Comparison of ENCODE assay signal across 13 cellular contexts in the genomic region with DNA sequence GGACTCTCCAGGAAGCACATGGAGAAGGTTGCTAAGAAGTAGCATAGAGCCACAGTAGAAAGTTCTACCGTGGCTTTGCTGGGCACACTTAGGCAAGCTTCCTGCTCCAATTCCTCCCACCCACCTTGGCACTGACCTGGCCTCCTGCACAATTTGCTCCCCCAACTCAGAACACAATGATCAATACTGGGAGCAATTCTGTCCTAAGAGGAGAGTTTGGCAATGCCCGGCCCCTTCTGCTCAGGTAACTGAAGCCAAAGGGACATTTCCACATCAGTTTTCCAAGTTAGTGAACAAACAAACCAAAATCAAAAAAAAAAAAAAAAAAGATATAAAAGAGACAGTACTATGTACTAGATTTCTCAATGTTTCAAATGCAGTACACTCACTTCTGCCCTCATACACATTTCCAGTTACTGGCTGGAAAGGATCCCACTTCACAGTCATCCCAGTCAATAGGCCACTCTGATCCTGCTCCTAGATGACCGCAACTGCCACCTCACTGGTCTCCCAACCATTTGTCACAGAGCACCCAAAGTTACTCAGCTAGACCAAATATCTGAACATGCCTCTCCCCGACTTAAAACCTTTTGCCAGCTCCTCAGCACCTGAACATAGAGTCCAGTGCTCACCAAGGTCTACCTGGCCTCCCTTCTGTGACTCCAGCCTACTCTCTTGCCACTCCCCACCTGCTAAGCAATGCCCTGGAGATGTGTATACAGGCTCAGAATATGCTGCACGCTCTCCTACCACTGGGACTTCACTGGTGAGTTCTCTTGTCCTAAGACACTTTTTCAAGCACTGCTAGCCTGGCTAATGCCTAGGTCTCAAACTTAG. TPM values are rescaled to one million over a fixed set of nuclear protein-coding genes. Genes with fewer than 3 reads are reported as not detected.
DNase-seq lines count a peak whose midpoint lies in the region; ATAC-seq and TF ChIP-seq lines count a peak whose summit lies in the region.
"Had no signal": no experiment of that assay in that cellular context is flagged by ENCODE, and none has a peak within 500 bp of the region (broad histone marks: within the 10 kb centered on the region; RNA-seq: fewer than 3 reads in every experiment).

No MANE protein-coding gene starts in this region.

- H2AFZ ChIP-seq in Karpas-422 (ENCODE audit: low read length) = no peak overlapping the region

- H3K4me1 ChIP-seq in BLaER1 treated with 17β-estradiol and CSF1 and Interleukin-3, amounts not matched to agents 10 nM and 100 nM = peaks cover 56 to 100% (median 81%) of the 10 kb centered on the region in 10 experiments
- H3K4me1 ChIP-seq in gastrocnemius medialis (peaks cover 86 to 96% of the 10 kb centered on the region in 2 donors), Karpas-422 (ENCODE audit: low read length) (peaks cover 32% of the 10 kb centered on the region)

- H3K4me2 ChIP-seq in BLaER1 treated with 17β-estradiol and CSF1 and Interleukin-3, amounts not matched to agents 10 nM and 100 nM = peak overlapping the region in 10 of 11 experiments; percentile 10 to 100 (median 20); a peak in 13 of 22 replicates
- no peak overlapping the region for H3K4me2 ChIP-seq in Karpas-422 (ENCODE audit: low read depth, low read length, poor library complexity, severe bottlenecking)

- H3K27ac ChIP-seq in BLaER1 treated with 17β-estradiol and CSF1 and Interleukin-3, amounts not matched to agents 10 nM and 100 nM = peak overlapping the region in 2 of 11 experiments; percentile 7 to 8; a peak in 3 of 22 replicates
- H3K27ac ChIP-seq in gastrocnemius medialis (peak overlapping the region; percentile 45 to 71 (median 60)), Karpas-422 (ENCODE audit: low read length) (no peak overlapping the region)

- DNase-seq in amniotic epithelial cell (ENCODE audit: low read depth) (peak; percentile 86), Right ventricle myocardium superior (no peak), gastrocnemius medialis (peak; percentile 33 to 63), NK-92 (lab: John Stamatoyannopoulos, UW; ENCODE audit: unreplicated experiment) (no peak), iPS-NIHi11 (ENCODE audit: low spot score) (no peak), Karpas-422 (no peak)
- DNase-seq: activated CD4-positive, alpha-beta T cell treated with anti-CD3 and anti-CD28 coated beads, Interleukin-2, amount 10 ng/mL, durations not matched to agents 24 days and 14 days; activated naive CD8-positive, alpha-beta T cell treated with anti-CD3 and anti-CD28 coated beads, Interleukin-2, amount 50 U/mL, for 24 hours; CD8-positive, alpha-beta T cell; hippocampal formation had no signal

- peaks cover 98 to 100% (median 100%) of the 10 kb centered on the region in 11 experiments for H4K20me1 ChIP-seq in BLaER1 treated with 17β-estradiol and CSF1 and Interleukin-3, amounts not matched to agents 10 nM and 100 nM
- no peaks in the 10 kb centered on the region for H4K20me1 ChIP-seq in Karpas-422 (ENCODE audit: insufficient read depth, low read depth, low read length)

- no peaks in the 10 kb centered on the region for H3K27me3 ChIP-seq in BLaER1 treated with 17β-estradiol and CSF1 and Interleukin-3, amounts not matched to agents 10 nM and 100 nM
- H3K27me3 ChIP-seq in gastrocnemius medialis (no peaks in the 10 kb centered on the region), Karpas-422 (ENCODE audit: low read length) (no peaks in the 10 kb centered on the region)

- no peak for TF ChIP-seq POLR2A in gastrocnemius medialis (IDR thresholded peaks at IDR 0.05)

- TF ChIP-seq CTCF in gastrocnemius medialis (IDR thresholded peaks at IDR 0.05 in 4 of 5, conservative IDR thresholded peaks at IDR 0.05 in 1 of 5) = no peak

- in situ Hi-C loops in gastrocnemius medialis (cut with MboI; ENCODE audit: low sequenced_read_pairs in 4 of 4) = no loop called here

- intact Hi-C loops in Right ventricle myocardium superior (cut with DNase I) (no loop called here), gastrocnemius medialis (cut with DNase I; ENCODE audit: low total_unique reads) (loop anchor here (2.0 kb wide), 1 partner anchor 38 kb away; no protein-coding TSS in a partner anchor)

- peak; percentile 40 for ATAC-seq in Right ventricle myocardium superior (ENCODE audit: poor library complexity)
- ATAC-seq in gastrocnemius medialis = peak; percentile 61 to 63
- no peak for ATAC-seq in HG03520 (IDR thresholded peaks at IDR 0.05; ENCODE audit: unreplicated experiment)
- ATAC-seq: activated naive CD8-positive, alpha-beta T cell treated with anti-CD3 and anti-CD28 coated beads, Interleukin-2, amount 50 U/mL, for 24 hours; CD8-positive, alpha-beta T cell; Panc1 had no signal

- H3K79me2 ChIP-seq in Karpas-422 (ENCODE audit: low read length) = no peaks in the 10 kb centered on the region

- H3K9me3 ChIP-seq in BLaER1 treated with 17β-estradiol and CSF1 and Interleukin-3, amounts not matched to agents 10 nM and 100 nM (replicated peaks in 1 of 11) = no peaks in the 10 kb centered on the region
- H3K9me3 ChIP-seq in gastrocnemius medialis (no peaks in the 10 kb centered on the region), Karpas-422 (ENCODE audit: low read length) (no peaks in the 10 kb centered on the region)

- H3K9me2 ChIP-seq in Karpas-422 (replicated peaks; ENCODE audit: insufficient read depth, low read length) = no peaks in the 10 kb centered on the region

- peaks cover 59 to 100% (median 81%) of the 10 kb centered on the region in 11 experiments for H3K36me3 ChIP-seq in BLaER1 treated with 17β-estradiol and CSF1 and Interleukin-3, amounts not matched to agents 10 nM and 100 nM
- peaks cover 0 to 1% of the 10 kb centered on the region in 2 donors for H3K36me3 ChIP-seq in gastrocnemius medialis
- no peaks in the 10 kb centered on the region for H3K36me3 ChIP-seq in Karpas-422 (ENCODE audit: insufficient read depth, low read length)

- no peak overlapping the region for H3K4me3 ChIP-seq in BLaER1 treated with 17β-estradiol and CSF1 and Interleukin-3, amounts not matched to agents 10 nM and 100 nM
- H3K4me3 ChIP-seq in gastrocnemius medialis = peak overlapping the region in 1 of 4 donors; percentile 6
- no peak overlapping the region for H3K4me3 ChIP-seq in Karpas-422 (ENCODE audit: low read length)

- H3K9ac ChIP-seq in BLaER1 treated with 17β-estradiol and CSF1 and Interleukin-3, amounts not matched to agents 10 nM and 100 nM = peak overlapping the region in 2 of 11 experiments; percentile 38 to 69; a peak in 3 of 22 replicates
- H3K9ac ChIP-seq in Karpas-422 (ENCODE audit: low read length) = no peak overlapping the region

RNA-seq across cellular contexts. Expression of gene ABCA1, which starts 21.3 kb away (rescaled TPM):
- total RNA-seq in Right ventricle myocardium superior (12.1 TPM), gastrocnemius medialis (10 to 100 TPM in 3 of 4 donors, 1 to 10 TPM in 1; 4.9 to 23.8 (median 21.5) TPM)
- 2.6 and 4.7 TPM in 2 replicates for total RNA-seq in Karpas-422 (2014; rRNA removed; shearing (Covaris generic); ENCODE audit: low replicate concordance)

Comparison
In these comparisons a context has a peak if more than half of its experiments do, and no peak if none do; other contexts are left out.
1. DNase-seq: peak in amniotic epithelial cell (single experiment) and gastrocnemius medialis (2 of 2); none in Right ventricle myocardium superior (single experiment), NK-92 (single experiment), iPS-NIHi11 (single experiment) and Karpas-422 (single experiment).